Comparison of ENCODE assay signal across 16 cellular contexts in genomic region chr2:80852808-80853139, GRCh38.
DNase-seq lines count a peak whose midpoint lies in the region.
"Had no signal": no experiment of that assay in that cellular context is flagged by ENCODE, and none has a peak within 500 bp of the region (broad histone marks: within the 10 kb centered on the region; RNA-seq: fewer than 3 reads in every experiment).

No MANE protein-coding gene starts in this region.

- H3F3A ChIP-seq in GM23248 (ENCODE audit: insufficient read depth) = no peaks in the 10 kb centered on the region

- no peak overlapping the region for H2AK5ac ChIP-seq in mesendoderm (ENCODE audit: low read length)

- no peak overlapping the region for H4K8ac ChIP-seq in mesendoderm (ENCODE audit: low read depth, low read length)

- DNase-seq in D341Med (ENCODE audit: low spot score) = peak; percentile 41
- DNase-seq in H4 (ENCODE audit: low spot score) = peak; percentile 8
- DNase-seq in RPMI8226 = peak; percentile 10
- DNase-seq in mesendoderm = peak; percentile 75
- DNase-seq in medulla oblongata (ENCODE audit: extremely low spot score) = no peak
- no peak for DNase-seq in activated T-cell treated with anti-CD3 and anti-CD28 coated beads, Interleukin-2, amount 50 U/mL, for 48 hours
- DNase-seq in activated naive CD8-positive, alpha-beta T cell treated with anti-CD3 and anti-CD28 coated beads for 36 hours = no peak
- DNase-seq in GM23248 = no peak
- DNase-seq: brain microvascular endothelial cell, HCEC 1CT, heart left ventricle, left colon, NCI-H2107, stomach had no signal

- H3K4me2 ChIP-seq in mesendoderm (ENCODE audit: low read length) = no peak overlapping the region
- no peak overlapping the region for H3K4me2 ChIP-seq in GM23248 (ENCODE audit: unreplicated experiment)

- no peak overlapping the region for H3K9ac ChIP-seq in mesendoderm (ENCODE audit: low read length)
- H3K9ac ChIP-seq in GM23248 = no peak overlapping the region

- H2BK120ac ChIP-seq in mesendoderm (ENCODE audit: low read depth, low read length) = no peak overlapping the region

- no peak overlapping the region for H3K23ac ChIP-seq in mesendoderm (ENCODE audit: low read length)

- no peaks in the 10 kb centered on the region for H3K4me1 ChIP-seq in mesendoderm (ENCODE audit: control insufficient read depth, low read depth, low read length)
- no peaks in the 10 kb centered on the region for H3K4me1 ChIP-seq in GM23248 (ENCODE audit: insufficient read depth)
- H3K4me1 ChIP-seq: heart left ventricle, stomach, vagina had no signal

- H3K4me1 Mint-ChIP-seq in activated naive CD8-positive, alpha-beta T cell treated with anti-CD3 and anti-CD28 coated beads for 36 hours = no peaks in the 10 kb centered on the region

- H3K4me3 ChIP-seq in mesendoderm (ENCODE audit: low read length) (no peak overlapping the region), GM23248 (no peak overlapping the region)
- H3K4me3 ChIP-seq: heart left ventricle, stomach, vagina had no signal

- H3K9me3 ChIP-seq in GM23248 (ENCODE audit: low read depth) = no peaks in the 10 kb centered on the region
- H3K9me3 ChIP-seq: heart left ventricle, stomach, vagina had no signal

- H3K36me3 ChIP-seq in mesendoderm (ENCODE audit: control insufficient read depth, insufficient read depth, low read length) (no peaks in the 10 kb centered on the region), GM23248 (ENCODE audit: low read depth) (no peaks in the 10 kb centered on the region)
- H3K36me3 ChIP-seq: brain microvascular endothelial cell, heart left ventricle, stomach, vagina had no signal

- H3K9me2 ChIP-seq in GM23248 (ENCODE audit: insufficient read depth) = no peaks in the 10 kb centered on the region

- H3K56ac ChIP-seq in mesendoderm (ENCODE audit: low read length) = no peak overlapping the region

- no peak overlapping the region for H4K5ac ChIP-seq in mesendoderm (ENCODE audit: low read length)

- no peaks in the 10 kb centered on the region for H3K27me3 ChIP-seq in mesendoderm (ENCODE audit: insufficient read depth, low read length, poor library complexity)
- H3K27me3 ChIP-seq in GM23248 (replicated peaks; ENCODE audit: insufficient read depth) = no peaks in the 10 kb centered on the region
- H3K27me3 ChIP-seq: brain microvascular endothelial cell, heart left ventricle, stomach, vagina had no signal

- no peak overlapping the region for H3K27ac Mint-ChIP-seq in activated naive CD8-positive, alpha-beta T cell treated with anti-CD3 and anti-CD28 coated beads for 36 hours
- H3K27ac Mint-ChIP-seq: activated naive CD4-positive, alpha-beta T cell treated with anti-CD3 and anti-CD28 coated beads, Interleukin-2, amount 50 U/mL, for 72 hours had no signal

- H3K79me1 ChIP-seq in mesendoderm (ENCODE audit: low read length) = no peaks in the 10 kb centered on the region

- no peak overlapping the region for H2BK5ac ChIP-seq in mesendoderm (ENCODE audit: low read length)

- in situ Hi-C loops in GM23248 (cut with MboI) = no loop called here

- H2BK15ac ChIP-seq in mesendoderm (replicated peaks; ENCODE audit: low read depth) = no peak overlapping the region

- no peak overlapping the region for H3K4ac ChIP-seq in mesendoderm (ENCODE audit: low read depth, low read length)

- H3K79me2 ChIP-seq in mesendoderm (ENCODE audit: control insufficient read depth, insufficient read depth, low read length) (no peaks in the 10 kb centered on the region), GM23248 (ENCODE audit: insufficient read depth) (no peaks in the 10 kb centered on the region)

- H3K4me3 Mint-ChIP-seq in activated naive CD8-positive, alpha-beta T cell treated with anti-CD3 and anti-CD28 coated beads for 36 hours = no peak overlapping the region

- H2AFZ ChIP-seq in GM23248 = no peak overlapping the region

- no peaks in the 10 kb centered on the region for H4K20me1 ChIP-seq in GM23248 (ENCODE audit: insufficient read depth)

- H3K27me3 Mint-ChIP-seq in activated naive CD8-positive, alpha-beta T cell treated with anti-CD3 and anti-CD28 coated beads for 36 hours = no peaks in the 10 kb centered on the region

- H3K36me3 Mint-ChIP-seq in activated naive CD8-positive, alpha-beta T cell treated with anti-CD3 and anti-CD28 coated beads for 36 hours = no peaks in the 10 kb centered on the region
- H3K36me3 Mint-ChIP-seq: activated naive CD4-positive, alpha-beta T cell treated with anti-CD3 and anti-CD28 coated beads, Interleukin-2, amount 50 U/mL, for 72 hours had no signal

- WGBS in mesendoderm (ENCODE audit: extremely low coverage, insufficient coverage, low lambda C conversion rate) = no CpG with 5 or more reads among the region's 2 CpGs
- WGBS in GM23248 (ENCODE audit: low coverage in 1 of 2, low lambda C conversion rate in 2 of 2, missing lambda C conversion rate in 2 of 2), 2 experiments = 0 to 7% methylated on average over 2 of the region's 2 CpGs

- H3K27ac ChIP-seq in mesendoderm (ENCODE audit: low read depth, low read length) (no peak overlapping the region), GM23248 (no peak overlapping the region)
- H3K27ac ChIP-seq: brain microvascular endothelial cell, heart left ventricle, stomach, vagina had no signal

- H3K18ac ChIP-seq in mesendoderm (ENCODE audit: low read length) = no peak overlapping the region

- H3K9me3 Mint-ChIP-seq in activated naive CD8-positive, alpha-beta T cell treated with anti-CD3 and anti-CD28 coated beads for 36 hours = peaks cover 5% of the 10 kb centered on the region

Comparison
In these comparisons a context has a peak if more than half of its experiments do, and no peak if none do; other contexts are left out.
1. DNase-seq: peak in D341Med (single experiment), H4 (single experiment), RPMI8226 (single experiment) and mesendoderm (single experiment); none in medulla oblongata (single experiment), activated T-cell treated with anti-CD3 and anti-CD28 coated beads, Interleukin-2, amount 50 U/mL, for 48 hours (0 of 2), activated naive CD8-positive, alpha-beta T cell treated with anti-CD3 and anti-CD28 coated beads for 36 hours (single experiment) and GM23248 (single experiment).